ENCODE assay signal across 10 cellular contexts in the genomic region with DNA sequence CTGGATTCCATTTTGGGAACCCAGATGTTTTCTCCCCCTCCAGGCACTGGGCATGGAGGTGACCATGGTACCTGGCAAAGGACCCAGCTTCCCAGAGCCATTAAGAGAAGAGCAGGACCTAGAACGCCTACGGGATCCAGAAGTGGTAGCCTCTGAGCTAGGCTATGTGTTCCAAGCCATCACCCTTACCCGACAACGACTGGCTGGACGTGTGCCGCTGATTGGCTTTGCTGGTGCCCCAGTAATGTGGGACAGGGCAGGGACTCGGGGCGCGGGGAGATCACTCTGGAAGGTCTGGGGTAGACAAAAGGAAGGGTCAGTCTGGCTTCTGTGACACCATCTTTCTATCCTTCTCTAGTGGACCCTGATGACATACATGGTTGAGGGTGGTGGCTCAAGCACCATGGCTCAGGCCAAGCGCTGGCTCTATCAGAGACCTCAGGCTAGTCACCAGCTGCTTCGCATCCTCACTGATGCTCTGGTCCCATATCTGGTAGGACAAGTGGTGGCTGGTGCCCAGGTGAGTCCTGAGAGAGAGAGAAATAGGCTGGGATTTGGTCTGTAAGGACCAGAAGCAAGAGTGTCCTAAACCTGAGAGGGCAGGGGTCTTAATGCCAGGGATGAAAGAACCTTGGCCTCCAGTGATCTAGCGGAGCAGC. TPM values are rescaled to one million over a fixed set of nuclear protein-coding genes. Genes with fewer than 3 reads are reported as not detected.
DNase-seq lines count a peak whose midpoint lies in the region; ATAC-seq and TF ChIP-seq lines count a peak whose summit lies in the region.
"Had no signal": no experiment of that assay in that cellular context is flagged by ENCODE, and none has a peak within 500 bp of the region (broad histone marks: within the 10 kb centered on the region; RNA-seq: fewer than 3 reads in every experiment).

No MANE protein-coding gene starts in this region.

- H3K4me3 ChIP-seq in cardiac muscle cell (no peak overlapping the region), right lobe of liver (no peak overlapping the region)

- no peak overlapping the region for H3K27ac Mint-ChIP-seq in activated T-helper 1 cell treated with anti-CD3 and anti-CD28 coated beads, Interleukin-12 subunit alpha, Interleukin-12 subunit beta, Interleukin-2, Interleukin-4 antibody, amounts not matched to agents 30 ng/mL and 10 ng/mL and 1 ng/mL, durations not matched to agents 14 hours and 24 hours and 36 hours

- no peaks in the 10 kb centered on the region for H3K27me3 Mint-ChIP-seq in activated T-helper 1 cell treated with anti-CD3 and anti-CD28 coated beads, Interleukin-12 subunit alpha, Interleukin-12 subunit beta, Interleukin-2, Interleukin-4 antibody, amounts not matched to agents 30 ng/mL and 10 ng/mL and 1 ng/mL, durations not matched to agents 14 hours and 24 hours and 36 hours (ENCODE audit: insufficient read depth)
- H3K27me3 Mint-ChIP-seq: effector memory CD8-positive, alpha-beta T cell had no signal

- H3K4me1 ChIP-seq in cardiac muscle cell (ENCODE audit: low read depth) (peaks cover 13% of the 10 kb centered on the region), right lobe of liver (peaks cover 1 to 29% (median 14%) of the 10 kb centered on the region in 4 donors)

- H3K36me3 Mint-ChIP-seq in activated T-helper 1 cell treated with anti-CD3 and anti-CD28 coated beads, Interleukin-12 subunit alpha, Interleukin-12 subunit beta, Interleukin-2, Interleukin-4 antibody, amounts not matched to agents 30 ng/mL and 10 ng/mL and 1 ng/mL, durations not matched to agents 14 hours and 24 hours and 36 hours (ENCODE audit: low read depth): peaks cover 12% of the 10 kb centered on the region

- no peak for TF ChIP-seq POLR2A in right lobe of liver (IDR thresholded peaks at IDR 0.05)

- H3K9me3 Mint-ChIP-seq in activated T-helper 1 cell treated with anti-CD3 and anti-CD28 coated beads, Interleukin-12 subunit alpha, Interleukin-12 subunit beta, Interleukin-2, Interleukin-4 antibody, amounts not matched to agents 30 ng/mL and 10 ng/mL and 1 ng/mL, durations not matched to agents 14 hours and 24 hours and 36 hours: no peaks in the 10 kb centered on the region
- H3K9me3 Mint-ChIP-seq: effector memory CD8-positive, alpha-beta T cell had no signal

- no peak for ATAC-seq in right lobe of liver
- ATAC-seq in HG03469 (IDR thresholded peaks at IDR 0.05; ENCODE audit: unreplicated experiment): no peak
- no peak for ATAC-seq in HG03097 (IDR thresholded peaks at IDR 0.05; ENCODE audit: low FRiP score, unreplicated experiment)

- no peak for DNase-seq in cardiac muscle cell (ENCODE audit: low read depth in 1 of 2, low spot score in 1 of 2)
- DNase-seq in cardiac septum (ENCODE audit: low spot score): no peak
- DNase-seq in activated T-helper 1 cell treated with anti-CD3 and anti-CD28 coated beads, Interleukin-12 subunit alpha, Interleukin-12 subunit beta, Interleukin-2, Interleukin-4 antibody, amounts not matched to agents 30 ng/mL and 10 ng/mL and 1 ng/mL, durations not matched to agents 14 hours and 24 hours and 36 hours (ENCODE audit: low spot score): no peak
- DNase-seq in right lobe of liver: no peak
- peak; percentile 35 for DNase-seq in ureter (ENCODE audit: low spot score)
- DNase-seq in NCI-H2107 (lab: John Stamatoyannopoulos, UW): no peak

- no peaks in the 10 kb centered on the region for H3K27me3 ChIP-seq in cardiac muscle cell
- H3K27me3 ChIP-seq in right lobe of liver: no peaks in the 10 kb centered on the region
- H3K27me3 ChIP-seq: ovary had no signal

- H3K4me3 Mint-ChIP-seq in activated T-helper 1 cell treated with anti-CD3 and anti-CD28 coated beads, Interleukin-12 subunit alpha, Interleukin-12 subunit beta, Interleukin-2, Interleukin-4 antibody, amounts not matched to agents 30 ng/mL and 10 ng/mL and 1 ng/mL, durations not matched to agents 14 hours and 24 hours and 36 hours: peak overlapping the region; percentile 84

- H3K27ac ChIP-seq in cardiac muscle cell (peak overlapping the region; percentile 87), right lobe of liver (peak overlapping the region in 2 of 3 donors; percentile 65 to 72)

- H3K36me3 ChIP-seq in cardiac muscle cell (peaks cover 7% of the 10 kb centered on the region), right lobe of liver (peaks cover 0 to 24% (median 8%) of the 10 kb centered on the region in 4 donors)
- H3K36me3 ChIP-seq: ovary had no signal

- no peaks in the 10 kb centered on the region for H3K9me3 ChIP-seq in cardiac muscle cell (ENCODE audit: low read depth)
- H3K9me3 ChIP-seq in right lobe of liver: no peaks in the 10 kb centered on the region
- H3K9me3 ChIP-seq: ovary had no signal

- TF ChIP-seq CTCF in cardiac muscle cell (IDR thresholded peaks at IDR 0.05; ENCODE audit: low read depth, low read length) (no peak), right lobe of liver (IDR thresholded peaks at IDR 0.05) (no peak)

- H3K4me1 Mint-ChIP-seq in activated T-helper 1 cell treated with anti-CD3 and anti-CD28 coated beads, Interleukin-12 subunit alpha, Interleukin-12 subunit beta, Interleukin-2, Interleukin-4 antibody, amounts not matched to agents 30 ng/mL and 10 ng/mL and 1 ng/mL, durations not matched to agents 14 hours and 24 hours and 36 hours (ENCODE audit: low read depth): peaks cover 58% of the 10 kb centered on the region

- intact Hi-C loops in cardiac septum (cut with DNase I): loop anchor here (1.0 to 10.0 kb wide), 6 partner anchors 176 to 541 kb away; a partner anchor contains a TSS
- intact Hi-C loops in activated T-helper 1 cell treated with anti-CD3 and anti-CD28 coated beads, Interleukin-12 subunit alpha, Interleukin-12 subunit beta, Interleukin-2, Interleukin-4 antibody, amounts not matched to agents 30 ng/mL and 10 ng/mL and 1 ng/mL, durations not matched to agents 14 hours and 24 hours and 36 hours (cut with micrococcal nuclease): loop anchor here (1.0 to 5.0 kb wide), 9 partner anchors 177 to 1234 kb away; a partner anchor contains a TSS
- intact Hi-C loops in right lobe of liver (cut with DNase I): loop anchor here in 1 of 2 donors (10.0 kb wide), 1 partner anchor 481 kb away; a partner anchor contains a TSS

- WGBS in right lobe of liver (ENCODE audit: insufficient coverage, low coverage, low lambda C conversion rate, missing lambda C conversion rate): 69% methylated on average over 5 of the region's 12 CpGs

RNA-seq across cellular contexts. Expression of a gene that starts 1.6 kb away (rescaled TPM):
- total RNA-seq in cardiac muscle cell: 110 and 142 TPM in 2 replicates
- polyA plus RNA-seq in cardiac muscle cell: 200 and 237 TPM in 2 replicates
- total RNA-seq in cardiac septum: 70.3 TPM
- 79.9 and 81.9 TPM in 2 replicates for total RNA-seq in activated T-helper 1 cell treated with anti-CD3 and anti-CD28 coated beads, Interleukin-12 subunit alpha, Interleukin-12 subunit beta, Interleukin-2, Interleukin-4 antibody, amounts not matched to agents 30 ng/mL and 10 ng/mL and 1 ng/mL, durations not matched to agents 14 hours and 24 hours and 36 hours
- 10 to 100 TPM; 57.8 to 92.8 (median 71.2) TPM for total RNA-seq in right lobe of liver
- total RNA-seq in ureter: 60.8 TPM

RNA-seq across cellular contexts. Expression of a gene that starts 2.6 kb away (rescaled TPM):
- total RNA-seq in cardiac muscle cell: 22.5 TPM in 2 replicates
- 22.5 and 28.1 TPM in 2 replicates for polyA plus RNA-seq in cardiac muscle cell
- total RNA-seq in cardiac septum: 18.4 TPM
- total RNA-seq in activated T-helper 1 cell treated with anti-CD3 and anti-CD28 coated beads, Interleukin-12 subunit alpha, Interleukin-12 subunit beta, Interleukin-2, Interleukin-4 antibody, amounts not matched to agents 30 ng/mL and 10 ng/mL and 1 ng/mL, durations not matched to agents 14 hours and 24 hours and 36 hours: 22.2 and 23.5 TPM in 2 replicates
- 10 to 100 TPM; 26.8 to 38.2 (median 29.1) TPM for total RNA-seq in right lobe of liver
- 47.7 TPM for total RNA-seq in ureter

RNA-seq across cellular contexts. Expression of a gene that starts 27.3 kb away (rescaled TPM):
- total RNA-seq in cardiac muscle cell (20.7 and 22.8 TPM in 2 replicates), cardiac septum (26.5 TPM), right lobe of liver (10 to 100 TPM; 12.0 to 29.1 (median 17.2) TPM), ureter (28.6 TPM)
- 39.7 and 62.6 TPM in 2 replicates for polyA plus RNA-seq in cardiac muscle cell
- total RNA-seq in activated T-helper 1 cell treated with anti-CD3 and anti-CD28 coated beads, Interleukin-12 subunit alpha, Interleukin-12 subunit beta, Interleukin-2, Interleukin-4 antibody, amounts not matched to agents 30 ng/mL and 10 ng/mL and 1 ng/mL, durations not matched to agents 14 hours and 24 hours and 36 hours: 56.0 and 60.4 TPM in 2 replicates
